ENCODE assay signal across 12 cellular contexts in the genomic region with DNA sequence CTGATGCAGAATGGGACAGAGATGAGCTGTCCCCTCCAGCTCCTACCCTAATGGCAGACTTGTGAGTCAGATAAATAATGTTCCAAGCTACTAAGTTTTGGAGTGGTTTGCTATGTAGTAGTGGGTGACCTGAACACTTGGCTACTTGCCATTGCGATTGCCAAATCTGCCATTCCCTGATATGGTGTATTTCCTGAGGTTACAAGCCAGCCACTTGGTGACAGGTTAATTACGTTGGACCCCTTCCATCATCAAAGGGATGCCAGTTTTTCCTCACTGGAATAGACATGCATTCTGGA. TPM values are rescaled to one million over a fixed set of nuclear protein-coding genes. Genes with fewer than 3 reads are reported as not detected.
DNase-seq lines count a peak whose midpoint lies in the region; ATAC-seq, FAIRE-seq and TF ChIP-seq lines count a peak whose summit lies in the region.
"Had no signal": no experiment of that assay in that cellular context is flagged by ENCODE, and none has a peak within 500 bp of the region (broad histone marks: within the 10 kb centered on the region; RNA-seq: fewer than 3 reads in every experiment).

No MANE protein-coding gene starts in this region.

- DNase-seq in AG04450 (ENCODE audit: low read depth, low spot score) (peak; percentile 27), IMR-90 (peak; percentile 90), mammary epithelial cell (peak; percentile 19), HepG2 (ENCODE audit: low spot score) (peak; percentile 30), pons (ENCODE audit: low spot score) (no peak), hypothalamus (lab: John Stamatoyannopoulos, UW) (no peak)
- DNase-seq: activated T-cell treated with anti-CD3 and anti-CD28 coated beads, Interleukin-2, amount 50 U/mL, for 4 hours; foreskin melanocyte; MV-4-11 had no signal

- no peak overlapping the region for H2AFZ ChIP-seq in IMR-90 (replicated peaks; ENCODE audit: low read length, poor library complexity)
- no peak overlapping the region for H2AFZ ChIP-seq in mammary epithelial cell (ENCODE audit: low read depth, low read length)
- H2AFZ ChIP-seq in HepG2 (ENCODE audit: low read length) = no peak overlapping the region

- no peak overlapping the region for H3K56ac ChIP-seq in IMR-90 (ENCODE audit: extremely low read depth, insufficient read depth, low read length)

- H2BK120ac ChIP-seq in IMR-90 (ENCODE audit: low read depth, low read length) = no peak overlapping the region

- ATAC-seq in IMR-90 (ENCODE audit: low read depth) (peak; percentile 76), HepG2 (no peak; the same call in 2 of the 3 replicates), GM19395 (IDR thresholded peaks at IDR 0.05; ENCODE audit: unreplicated experiment) (no peak), GM18868 (IDR thresholded peaks at IDR 0.05; ENCODE audit: unreplicated experiment) (no peak)

- peak overlapping the region; percentile 22; the same call in 1 of the 2 replicates for H3K18ac ChIP-seq in IMR-90 (ENCODE audit: low read depth, low read length)

- peak overlapping the region; percentile 7; the same call in 1 of the 2 replicates for H4K91ac ChIP-seq in IMR-90 (ENCODE audit: insufficient read depth, low read depth, low read length)

- in situ Hi-C loops in IMR-90 (cut with MboI; ENCODE audit: low sequenced_read_pairs) = no loop called here
- in situ Hi-C loops in mammary epithelial cell (cut with MboI; ENCODE audit: low sequenced_read_pairs in 2 of 2) = no loop called here
- in situ Hi-C loops in HepG2 (cut with HindIII; ENCODE audit: extremely low pct_ligation_motif_present, low pct_unique_long_range_greater_than_20kb) = loop anchor here (5.0 kb wide), 1 partner anchor 276 kb away; no protein-coding TSS in a partner anchor

- H4K8ac ChIP-seq in IMR-90 (ENCODE audit: low read depth in 2 of 2, low read length in 2 of 2) = peak overlapping the region in 1 of 2 experiments; percentile 37; a peak in 1 of 4 replicates

- no TSS peak for BruUV-seq in IMR-90 (replicated peaks; lab: Mats Ljungman, UMichigan)
- no TSS peak for BruUV-seq in mammary epithelial cell (replicated peaks; lab: Mats Ljungman, UMichigan)
- no TSS peak for BruUV-seq in HepG2 (replicated peaks; lab: Mats Ljungman, UMichigan)

- H3K4me1 ChIP-seq in IMR-90 (ENCODE audit: control insufficient read depth, insufficient read depth, low read length) = peaks cover 20% of the 10 kb centered on the region
- peaks cover 15% of the 10 kb centered on the region for H3K4me1 ChIP-seq in mammary epithelial cell (ENCODE audit: insufficient read depth, low read length)
- H3K4me1 ChIP-seq in HepG2 (ENCODE audit: insufficient read depth, low read length) = peaks cover 31% of the 10 kb centered on the region

- H3K79me2 ChIP-seq in mammary epithelial cell (ENCODE audit: insufficient read depth, low read length) = peaks cover 19% of the 10 kb centered on the region
- no peaks in the 10 kb centered on the region for H3K79me2 ChIP-seq in HepG2 (ENCODE audit: insufficient read depth, low read length)

- TF ChIP-seq RAD21 in IMR-90 (IDR thresholded peaks at IDR 0.05; ENCODE audit: low read length) = no peak
- TF ChIP-seq RAD21 in HepG2 (CRISPR knock-in tag; IDR thresholded peaks at IDR 0.05) = no peak

- no CpG with 5 or more reads among the region's 2 CpGs for WGBS in IMR-90 (ENCODE audit: extremely low coverage in 2 of 2, insufficient read length in 1 of 2), 2 experiments
- WGBS in mammary epithelial cell (ENCODE audit: low coverage, missing lambda C conversion rate) = 74% methylated on average over 2 of the region's 2 CpGs
- 90% methylated on average over 2 of the region's 2 CpGs for WGBS in HepG2 (ENCODE audit: low lambda C conversion rate)

- intact Hi-C loops in IMR-90 (cut with micrococcal nuclease) (no loop called here), mammary epithelial cell (cut with micrococcal nuclease) (no loop called here), HepG2 (cut with micrococcal nuclease; ENCODE audit: unreplicated experiment) (loop anchor here (10.0 kb wide), 1 partner anchor 409 kb away; a partner anchor contains a TSS)

- POLR2A ChIA-PET in AG04450 (lab: Yijun Ruan, JAX) (interaction anchor here (0.5 to 1.4 kb wide), 4 partner anchors 25 to 82 kb away, joined by 3 to 6 read pairs (median 6); a partner anchor contains a TSS), IMR-90 (lab: Charles Lee; ENCODE audit: unreplicated experiment) (no interaction called here), HepG2 (lab: Yijun Ruan, JAX) (interaction anchor here (0.9 to 1.3 kb wide), 2 partner anchors 33 to 82 kb away, joined by 3 to 4 read pairs; a partner anchor contains a TSS)

- no peaks in the 10 kb centered on the region for H3K9me3 ChIP-seq in AG04450 (ENCODE audit: control insufficient read depth, insufficient read depth, low read length)
- H3K9me3 ChIP-seq in IMR-90 (ENCODE audit: control insufficient read depth, insufficient read depth, low read length) = no peaks in the 10 kb centered on the region
- no peaks in the 10 kb centered on the region for H3K9me3 ChIP-seq in mammary epithelial cell (replicated peaks; ENCODE audit: insufficient read depth, low read length)
- H3K9me3 ChIP-seq in HepG2 (ENCODE audit: low read length) = no peaks in the 10 kb centered on the region
- H3K9me3 ChIP-seq: neutrophil had no signal

- no peak overlapping the region for H2BK15ac ChIP-seq in IMR-90 (ENCODE audit: low read depth, low read length)

- CTCF ChIA-PET in AG04450 (lab: Charles Lee) = interaction anchor here (0.9 to 1.6 kb wide), 6 partner anchors 9 to 278 kb away, joined by 3 to 9 read pairs (median 3); a partner anchor contains a TSS
- CTCF ChIA-PET in IMR-90 (lab: Yijun Ruan, JAX) = interaction anchor here (0.7 to 1.1 kb wide), 2 partner anchors 101 to 278 kb away, joined by 3 to 4 read pairs; no protein-coding TSS in a partner anchor
- CTCF ChIA-PET in mammary epithelial cell (lab: Charles Lee; ENCODE audit: low non-redundant PET) = interaction anchor here (0.7 kb wide), 1 partner anchor 82 kb away, joined by 3 read pairs; no protein-coding TSS in a partner anchor
- CTCF ChIA-PET in HepG2 (lab: Yijun Ruan, JAX; ENCODE audit: low intra/inter-chr PET ratio, low total read pairs) = no interaction called here

- H3K14ac ChIP-seq in IMR-90 (replicated peaks; ENCODE audit: low read depth, low read length) = no peak overlapping the region

- H2BK20ac ChIP-seq in IMR-90 (ENCODE audit: low read depth, low read length) = no peak overlapping the region; the same call in 1 of the 2 replicates

- no peak for FAIRE-seq in HepG2 (lab: Jason Lieb, UNC)

- dilution Hi-C loops in IMR-90 (cut with HindIII; ENCODE audit: low sequenced_read_pairs, unreplicated experiment) = no loop called here
- dilution Hi-C loops in mammary epithelial cell (cut with HindIII; ENCODE audit: low sequenced_read_pairs) = loop anchor here (10.0 kb wide), 1 partner anchor 269 kb away; no protein-coding TSS in a partner anchor

- H3K79me1 ChIP-seq in IMR-90 (ENCODE audit: low read depth in 1 of 2, low read length in 2 of 2) = peaks cover 37 to 88% of the 10 kb centered on the region in 2 experiments

- TF ChIP-seq POLR2A in IMR-90 (IDR thresholded peaks at IDR 0.05; ENCODE audit: low read depth, low read length) (no peak), HepG2 (IDR thresholded peaks at IDR 0.05; ENCODE audit: insufficient read depth in 1 of 2, low read depth in 2 of 2, low read length in 2 of 2) (no peak)

- H3K27ac ChIP-seq in AG04450 (ENCODE audit: low read depth, low read length) (peak overlapping the region; percentile 90), IMR-90 (ENCODE audit: insufficient read depth, low read length) (peak overlapping the region; percentile 49), mammary epithelial cell (ENCODE audit: insufficient read depth, low read depth, low read length) (no peak overlapping the region), HepG2 (ENCODE audit: extremely low read length, insufficient read depth, low read length) (peak overlapping the region; percentile 17)
- H3K27ac ChIP-seq: neutrophil had no signal

- no peak overlapping the region for H3K23ac ChIP-seq in IMR-90 (ENCODE audit: low read depth, low read length)

- H2AK5ac ChIP-seq in IMR-90 (ENCODE audit: low read depth, low read length) = no peak overlapping the region

- peak overlapping the region; percentile 90 for H2BK5ac ChIP-seq in IMR-90 (ENCODE audit: low read depth, low read length, poor library complexity, severe bottlenecking)

- H4K20me1 ChIP-seq in IMR-90 (ENCODE audit: insufficient read depth, low read length) (peaks cover 88% of the 10 kb centered on the region), mammary epithelial cell (ENCODE audit: insufficient read depth, low read length) (no peaks in the 10 kb centered on the region), HepG2 (ENCODE audit: insufficient read depth, low read length) (peaks cover 5% of the 10 kb centered on the region)

- TF ChIP-seq CTCF in AG04450 (IDR thresholded peaks at IDR 0.05; ENCODE audit: low read depth, low read length) (no peak), IMR-90 (conservative IDR thresholded peaks at IDR 0.05; ENCODE audit: low read depth, low read length) (no peak), mammary epithelial cell (conservative IDR thresholded peaks at IDR 0.05 in 1 of 2, IDR thresholded peaks at IDR 0.05 in 1 of 2; ENCODE audit: extremely low read depth in 1 of 2, insufficient read depth in 1 of 2, low read depth in 1 of 2, low read length in 2 of 2) (no peak), HepG2 (CRISPR knock-in tag; IDR thresholded peaks at IDR 0.05) (no peak)

- H3K36me3 ChIP-seq in IMR-90 (ENCODE audit: control insufficient read depth, insufficient read depth, low read length) (peaks cover 68% of the 10 kb centered on the region), mammary epithelial cell (ENCODE audit: insufficient read depth, low read length) (peaks cover 37% of the 10 kb centered on the region), HepG2 (replicated peaks in 1 of 2; ENCODE audit: control insufficient read depth in 1 of 2, insufficient read depth in 2 of 2, low read length in 2 of 2) (peaks cover 8 to 78% of the 10 kb centered on the region in 2 experiments)

- H3K4ac ChIP-seq in IMR-90 (ENCODE audit: low read depth, low read length) = no peak overlapping the region

- H3K4me2 ChIP-seq in IMR-90 (ENCODE audit: low read depth, low read length) = no peak overlapping the region
- no peak overlapping the region for H3K4me2 ChIP-seq in mammary epithelial cell (ENCODE audit: insufficient read depth, low read depth, low read length)
- no peak overlapping the region for H3K4me2 ChIP-seq in HepG2 (ENCODE audit: low read depth, low read length)

- H4K5ac ChIP-seq in IMR-90 (ENCODE audit: low read depth, low read length) = no peak overlapping the region

- H3K9ac ChIP-seq in IMR-90 (ENCODE audit: low read depth, low read length) = no peak overlapping the region
- H3K9ac ChIP-seq in mammary epithelial cell (ENCODE audit: insufficient read depth, low read length) = no peak overlapping the region
- no peak overlapping the region for H3K9ac ChIP-seq in HepG2 (ENCODE audit: insufficient read depth, low read depth, low read length)

- H2AK9ac ChIP-seq in IMR-90 (replicated peaks; ENCODE audit: low read depth, low read length, poor library complexity) = no peak overlapping the region

- no peaks in the 10 kb centered on the region for H3K27me3 ChIP-seq in AG04450 (ENCODE audit: control insufficient read depth, insufficient read depth, low read length)
- H3K27me3 ChIP-seq in IMR-90 (ENCODE audit: control insufficient read depth, insufficient read depth, low read length) = no peaks in the 10 kb centered on the region
- no peaks in the 10 kb centered on the region for H3K27me3 ChIP-seq in mammary epithelial cell (ENCODE audit: insufficient read depth, low read length)
- H3K27me3 ChIP-seq in HepG2 (ENCODE audit: control insufficient read depth in 1 of 2, insufficient read depth in 2 of 2, low read length in 2 of 2) = no peaks in the 10 kb centered on the region
- H3K27me3 ChIP-seq: neutrophil had no signal

- peaks cover 14% of the 10 kb centered on the region for H3K9me1 ChIP-seq in IMR-90 (ENCODE audit: insufficient read depth, low read length)

- no peak for TF ChIP-seq EP300 in HepG2 (IDR thresholded peaks at IDR 0.05; ENCODE audit: low read depth in 2 of 2, low read length in 2 of 2)
- no peak for TF ChIP-seq EP300 in HepG2 (CRISPR knock-in tag; IDR thresholded peaks at IDR 0.05; ENCODE audit: borderline replicate concordance)

- H3K4me3 ChIP-seq in AG04450 (ENCODE audit: low read depth, low read length) = no peak overlapping the region
- H3K4me3 ChIP-seq in IMR-90 (ENCODE audit: insufficient read depth, low read depth, low read length) = no peak overlapping the region
- H3K4me3 ChIP-seq in mammary epithelial cell (replicated peaks in 1 of 3; ENCODE audit: insufficient read depth in 1 of 3, low read depth in 2 of 3, low read length in 3 of 3) = no peak overlapping the region
- no peak overlapping the region for H3K4me3 ChIP-seq in HepG2 (replicated peaks in 1 of 3; ENCODE audit: insufficient read depth in 1 of 3, low read depth in 2 of 3, low read length in 3 of 3)

RNA-seq across cellular contexts. Expression of a gene that starts 33.6 kb away (rescaled TPM):
- polyA plus RNA-seq in AG04450 (2011; rRNA removed) (355 and 426 TPM in 2 replicates), IMR-90 (2012; rRNA removed) (354 and 392 TPM in 2 replicates), mammary epithelial cell (193 TPM), HepG2 (2011; rRNA removed) (182 and 219 TPM in 2 replicates)
- 79.9 and 120 TPM in 2 replicates for polyA minus RNA-seq in AG04450 (2011; rRNA and poly(A)+ RNA removed)
- total RNA-seq in IMR-90 (2012; rRNA removed) (217 and 485 TPM in 2 replicates), mammary epithelial cell (100 to 1,000 TPM; 236 to 275 TPM), HepG2 (2016; rRNA removed; fragmentation: Illumina TruSeq; extraction: Trizol) (218 and 361 TPM in 2 replicates)
- polyA plus RNA-seq in IMR-90 (2012; cell fraction: cytosol; rRNA removed) = 33.6 and 79.5 TPM in 2 replicates
- polyA plus RNA-seq in IMR-90 (2012; cell fraction: nucleus; rRNA removed; ENCODE audit: low replicate concordance) = 6.7 and 91.3 TPM in 2 replicates
- polyA minus RNA-seq in mammary epithelial cell = 163 TPM
- total RNA-seq in HepG2 (2016; cell fraction: cytosol; rRNA removed; fragmentation: Illumina TruSeq; extraction: Trizol; ENCODE audit: low read depth) = 66.4 and 72.5 TPM in 2 replicates
- total RNA-seq in HepG2 (2016; cell fraction: insoluble cytoplasmic fraction; rRNA removed; fragmentation: Illumina TruSeq; extraction: Trizol) = 223 and 347 TPM in 2 replicates
- total RNA-seq in HepG2 (2016; cell fraction: membrane; rRNA removed; fragmentation: Illumina TruSeq; extraction: Trizol) = 116 and 131 TPM in 2 replicates
- total RNA-seq in HepG2 (2016; cell fraction: nucleus; rRNA removed; fragmentation: Illumina TruSeq; extraction: Trizol) = 154 and 168 TPM in 2 replicates
- 86.8 and 139 TPM in 2 replicates for polyA plus RNA-seq in HepG2 (2011; cell fraction: cytosol; rRNA removed)
- 33.5 and 47.3 TPM in 2 replicates for polyA plus RNA-seq in HepG2 (2011; cell fraction: nucleus; rRNA removed)
- polyA plus RNA-seq in HepG2 (2012) = 278 and 287 TPM in 2 replicates
- 106 and 118 TPM in 2 replicates for polyA plus RNA-seq in HepG2 (2016; cell fraction: cytosol; fragmentation: Illumina TruSeq; extraction: Trizol; ENCODE audit: low read depth)
- polyA plus RNA-seq in HepG2 (2016; cell fraction: insoluble cytoplasmic fraction; fragmentation: Illumina TruSeq; extraction: Trizol; ENCODE audit: low read depth) = 520 and 546 TPM in 2 replicates
- 179 and 180 TPM in 2 replicates for polyA plus RNA-seq in HepG2 (2016; cell fraction: membrane; fragmentation: Illumina TruSeq; extraction: Trizol; ENCODE audit: low read depth)
- polyA plus RNA-seq in HepG2 (2016; cell fraction: nucleus; fragmentation: Illumina TruSeq; extraction: Trizol; ENCODE audit: insufficient read depth, low read depth) = 220 and 225 TPM in 2 replicates
- polyA minus RNA-seq in HepG2 (2011; rRNA and poly(A)+ RNA removed; ENCODE audit: low replicate concordance) = 31.6 and 63.1 TPM in 2 replicates
- polyA minus RNA-seq in HepG2 (2011; cell fraction: cytosol; rRNA and poly(A)+ RNA removed) = 79.8 and 80.8 TPM in 2 replicates
- 155 and 159 TPM in 2 replicates for polyA minus RNA-seq in HepG2 (2011; cell fraction: nucleus; rRNA and poly(A)+ RNA removed)

RNA-seq across cellular contexts. Expression of a gene that starts 38.6 kb away (rescaled TPM):
- polyA plus RNA-seq in AG04450 (2011; rRNA removed) = 4.8 and 5.6 TPM in 2 replicates
- polyA minus RNA-seq in AG04450 (2011; rRNA and poly(A)+ RNA removed) = 2.0 and 2.9 TPM in 2 replicates
- total RNA-seq in IMR-90 (2012; rRNA removed) = 5.6 and 11.7 TPM in 2 replicates
- polyA plus RNA-seq in IMR-90 (2012; rRNA removed) = 13.9 and 18.4 TPM in 2 replicates
- polyA plus RNA-seq in IMR-90 (2012; cell fraction: cytosol; rRNA removed) = 7.8 and 8.4 TPM in 2 replicates
- 8.4 and 13.5 TPM in 2 replicates for polyA plus RNA-seq in IMR-90 (2012; cell fraction: nucleus; rRNA removed; ENCODE audit: low replicate concordance)
- 10 to 100 TPM; 22.6 to 74.2 TPM for total RNA-seq in mammary epithelial cell
- polyA plus RNA-seq in mammary epithelial cell = 33.6 TPM
- 27.1 TPM for polyA minus RNA-seq in mammary epithelial cell
- 145 and 265 TPM in 2 replicates for total RNA-seq in HepG2 (2016; rRNA removed; fragmentation: Illumina TruSeq; extraction: Trizol)
- 38.3 and 41.8 TPM in 2 replicates for total RNA-seq in HepG2 (2016; cell fraction: cytosol; rRNA removed; fragmentation: Illumina TruSeq; extraction: Trizol; ENCODE audit: low read depth)
- total RNA-seq in HepG2 (2016; cell fraction: insoluble cytoplasmic fraction; rRNA removed; fragmentation: Illumina TruSeq; extraction: Trizol) = 147 and 263 TPM in 2 replicates
- total RNA-seq in HepG2 (2016; cell fraction: membrane; rRNA removed; fragmentation: Illumina TruSeq; extraction: Trizol) = 76.7 and 76.8 TPM in 2 replicates
- 192 and 212 TPM in 2 replicates for total RNA-seq in HepG2 (2016; cell fraction: nucleus; rRNA removed; fragmentation: Illumina TruSeq; extraction: Trizol)
- polyA plus RNA-seq in HepG2 (2011; rRNA removed) = 653 and 707 TPM in 2 replicates
- polyA plus RNA-seq in HepG2 (2011; cell fraction: cytosol; rRNA removed) = 619 and 690 TPM in 2 replicates
- polyA plus RNA-seq in HepG2 (2011; cell fraction: nucleus; rRNA removed) = 438 and 468 TPM in 2 replicates
- 370 and 429 TPM in 2 replicates for polyA plus RNA-seq in HepG2 (2012)
- 85.5 and 99.3 TPM in 2 replicates for polyA plus RNA-seq in HepG2 (2016; cell fraction: cytosol; fragmentation: Illumina TruSeq; extraction: Trizol; ENCODE audit: low read depth)
- 143 and 146 TPM in 2 replicates for polyA plus RNA-seq in HepG2 (2016; cell fraction: insoluble cytoplasmic fraction; fragmentation: Illumina TruSeq; extraction: Trizol; ENCODE audit: low read depth)
- 90.8 and 95.9 TPM in 2 replicates for polyA plus RNA-seq in HepG2 (2016; cell fraction: membrane; fragmentation: Illumina TruSeq; extraction: Trizol; ENCODE audit: low read depth)
- 337 and 346 TPM in 2 replicates for polyA plus RNA-seq in HepG2 (2016; cell fraction: nucleus; fragmentation: Illumina TruSeq; extraction: Trizol; ENCODE audit: insufficient read depth, low read depth)
- polyA minus RNA-seq in HepG2 (2011; rRNA and poly(A)+ RNA removed; ENCODE audit: low replicate concordance) = 0.44 and 261 TPM in 2 replicates
- polyA minus RNA-seq in HepG2 (2011; cell fraction: cytosol; rRNA and poly(A)+ RNA removed) = 172 and 190 TPM in 2 replicates
- 126 and 165 TPM in 2 replicates for polyA minus RNA-seq in HepG2 (2011; cell fraction: nucleus; rRNA and poly(A)+ RNA removed)

Comparison
In these comparisons a context has a peak if more than half of its experiments do, and no peak if none do; other contexts are left out.
1. DNase-seq: peak in AG04450 (single experiment), IMR-90 (single experiment), mammary epithelial cell (single experiment) and HepG2 (single experiment); none in pons (single experiment) and hypothalamus (0 of 51).